Comparison of ENCODE assay signal across 1 cellular context in genomic region chr16:10308305-10309193, GRCh38.
TF ChIP-seq lines count a peak whose summit lies in the region.

No MANE protein-coding gene starts in this region.

TF ChIP-seq in HepG2, 621 proteins besides CTCF, POLR2A, EP300 and RAD21 (continued from another document and continues in another):
- TF ChIP-seq KIAA2018 (CRISPR knock-in tag; IDR thresholded peaks at IDR 0.05; ENCODE audit: borderline replicate concordance) (peak; percentile 73; the same call in 1 of the 2 replicates), FOXO4 (CRISPR knock-in tag; conservative IDR thresholded peaks at IDR 0.05) (no peak), ATF4 (CRISPR knock-in tag; IDR thresholded peaks at IDR 0.05) (peak in 1 of 2 experiments; percentile 50; a peak in 2 of 4 replicates), ZNF543 (CRISPR knock-in tag; IDR thresholded peaks at IDR 0.05) (0 out of 2 replicates have a peak, but pooled peaks have one; percentile 34), ZGPAT (CRISPR knock-in tag; IDR thresholded peaks at IDR 0.05) (peak; percentile 57; the same call in 1 of the 2 replicates), ELF3 (CRISPR knock-in tag; IDR thresholded peaks at IDR 0.05) (peak; percentile 52), ZBTB2 (CRISPR knock-in tag; IDR thresholded peaks at IDR 0.05; ENCODE audit: low read depth) (no peak), FOSL2 (CRISPR knock-in tag; IDR thresholded peaks at IDR 0.05) (peak; percentile 43; the same call in 1 of the 2 replicates), ZNF546 (CRISPR knock-in tag; conservative IDR thresholded peaks at IDR 0.05) (no peak), ZNF747 (CRISPR knock-in tag; IDR thresholded peaks at IDR 0.05; ENCODE audit: borderline replicate concordance) (no peak), ZNF770 (CRISPR knock-in tag; IDR thresholded peaks at IDR 0.05) (peak; percentile 68), ZNF274 (CRISPR knock-in tag; IDR thresholded peaks at IDR 0.05) (0 out of 2 replicates have a peak, but pooled peaks have one; percentile 67), THRA (CRISPR knock-in tag; IDR thresholded peaks at IDR 0.05; ENCODE audit: borderline replicate concordance) (peak; percentile 27; the same call in 1 of the 2 replicates), GATAD1 (CRISPR knock-in tag; IDR thresholded peaks at IDR 0.05) (peak; percentile 56; the same call in 1 of the 2 replicates), ZNF256 (CRISPR knock-in tag; conservative IDR thresholded peaks at IDR 0.05) (no peak), RBFOX2 (IDR thresholded peaks at IDR 0.05; ENCODE audit: low read depth, low read length) (no peak), KDM6A (CRISPR knock-in tag; IDR thresholded peaks at IDR 0.05; ENCODE audit: low read depth) (no peak), ZBTB1 (CRISPR knock-in tag; IDR thresholded peaks at IDR 0.05; ENCODE audit: borderline replicate concordance) (no peak), ZBTB26 (CRISPR knock-in tag; IDR thresholded peaks at IDR 0.05; ENCODE audit: borderline replicate concordance) (peak; percentile 75; the same call in 1 of the 2 replicates), ASH2L (IDR thresholded peaks at IDR 0.05; ENCODE audit: insufficient read length, low read depth, low read length) (no peak), KDM5B (CRISPR knock-in tag; IDR thresholded peaks at IDR 0.05; ENCODE audit: borderline replicate concordance) (no peak), RFXANK (CRISPR knock-in tag; IDR thresholded peaks at IDR 0.05) (no peak), ZNF530 (CRISPR knock-in tag; IDR thresholded peaks at IDR 0.05; ENCODE audit: low read depth) (no peak), ZNF800 (CRISPR knock-in tag; IDR thresholded peaks at IDR 0.05) (no peak), LCORL (IDR thresholded peaks at IDR 0.05) (no peak), LCORL (CRISPR knock-in tag; IDR thresholded peaks at IDR 0.05) (peak; percentile 48; the same call in 1 of the 2 replicates), STAT6 (CRISPR knock-in tag; IDR thresholded peaks at IDR 0.05; ENCODE audit: borderline replicate concordance) (peak; percentile 43; the same call in 1 of the 2 replicates), ZFP90 (CRISPR knock-in tag; IDR thresholded peaks at IDR 0.05; ENCODE audit: borderline replicate concordance) (no peak), SP2 (CRISPR knock-in tag; IDR thresholded peaks at IDR 0.05) (no peak; the same call in 1 of the 2 replicates), SAFB2 (CRISPR knock-in tag; IDR thresholded peaks at IDR 0.05; ENCODE audit: borderline replicate concordance, low read depth) (no peak), ZSCAN20 (CRISPR knock-in tag; IDR thresholded peaks at IDR 0.05; ENCODE audit: borderline replicate concordance) (no peak), NR3C1 (CRISPR knock-in tag; IDR thresholded peaks at IDR 0.05) (no peak), ZNF24 (IDR thresholded peaks at IDR 0.05) (no peak)
